Comparison of ENCODE assay signal across 36 cellular contexts in the genomic region with DNA sequence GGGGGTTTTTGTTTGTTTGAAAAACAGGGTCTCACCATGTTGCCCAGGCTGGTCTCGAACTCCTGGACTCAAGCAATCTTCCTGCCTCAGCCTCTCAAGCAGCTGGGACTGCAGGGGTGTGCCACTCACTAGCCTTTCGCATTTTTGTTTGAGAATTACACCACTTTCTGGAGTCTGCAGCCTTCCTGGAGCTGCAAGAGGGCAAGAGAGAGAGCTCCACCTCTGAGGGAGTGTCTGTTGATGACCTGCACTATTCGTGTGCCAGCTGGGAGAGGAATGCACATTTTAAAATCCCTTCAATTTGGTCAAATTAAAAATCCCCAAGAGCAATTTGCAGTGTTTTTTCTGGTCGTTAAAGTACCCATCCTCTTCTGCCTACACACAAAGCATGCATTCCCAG. TPM values are rescaled to one million over a fixed set of nuclear protein-coding genes. Genes with fewer than 3 reads are reported as not detected.
"Had no signal": no experiment of that assay in that cellular context is flagged by ENCODE, and none has a peak within 500 bp of the region (broad histone marks: within the 10 kb centered on the region; RNA-seq: fewer than 3 reads in every experiment).

No MANE protein-coding gene starts in this region.

- H3K4me1 ChIP-seq: adrenal gland, breast epithelium had no signal

- H3K4me3 Mint-ChIP-seq: activated B cell treated with CpG ODN at 0.5 μM for 24 hours; activated CD4-positive, alpha-beta memory T cell treated with anti-CD3 and anti-CD28 coated beads for 36 hours; activated CD4-positive, alpha-beta T cell treated with anti-CD3 and anti-CD28 coated beads, Interleukin-2, amount 10 ng/mL, durations not matched to agents 24 days and 14 days; activated CD8-positive, alpha-beta T cell treated with anti-CD3 and anti-CD28 coated beads for 36 hours; activated naive CD4-positive, alpha-beta T cell treated with anti-CD3 and anti-CD28 coated beads for 36 hours; activated naive CD8-positive, alpha-beta T cell treated with anti-CD3 and anti-CD28 coated beads for 36 hours; activated T-cell treated with anti-CD3 and anti-CD28 coated beads, Interleukin-2, amount 50 U/mL, for 4 hours; activated T-cell treated with anti-CD3 and anti-CD28 coated beads, Interleukin-2, amount 50 U/mL, for 72 hours; activated T-helper 1 cell treated with anti-CD3 and anti-CD28 coated beads, Interleukin-12 subunit alpha, Interleukin-12 subunit beta, Interleukin-2, Interleukin-4 antibody, amounts not matched to agents 30 ng/mL and 10 ng/mL and 1 ng/mL, durations not matched to agents 14 hours and 24 hours and 36 hours; activated T-helper 17 cell treated with anti-CD3 and anti-CD28 coated beads, Interleukin-2, amount 50 U/mL, for 72 hours; T-helper 1 cell treated with Interleukin-12 subunit alpha and Interleukin-12 subunit beta and Interleukin-4 antibody, amounts not matched to agents 30 μg/mL and 1 μg/mL, for 36 hours; T-helper 2 cell treated with Interferon-gamma antibody and Interleukin-4, amounts not matched to agents 5 μg/mL and 100 μg/mL, for 36 hours had no signal

- ATAC-seq: activated CD8-positive, alpha-beta T cell treated with anti-CD3 and anti-CD28 coated beads for 36 hours; activated naive CD4-positive, alpha-beta T cell treated with anti-CD3 and anti-CD28 coated beads, Interleukin-2, amount 50 U/mL, for 72 hours; activated T-cell treated with anti-CD3 and anti-CD28 coated beads, Interleukin-2, amount 50 U/mL, for 4 hours; activated T-cell treated with anti-CD3 and anti-CD28 coated beads, Interleukin-2, amount 50 U/mL, for 72 hours; activated T-helper 17 cell treated with anti-CD3 and anti-CD28 coated beads, Interleukin-2, amount 50 U/mL, for 72 hours; body of pancreas had no signal

- H3K4me3 ChIP-seq: adrenal gland, body of pancreas, breast epithelium had no signal

- H3K27me3 ChIP-seq: adrenal gland, body of pancreas, brain microvascular endothelial cell, breast epithelium had no signal

- H3K27ac ChIP-seq: adrenal gland, body of pancreas, brain microvascular endothelial cell, breast epithelium, VCaP had no signal

- H3K9me3 ChIP-seq: adrenal gland, body of pancreas, breast epithelium had no signal

- H3K9me3 Mint-ChIP-seq: activated B cell treated with CpG ODN at 0.5 μM for 24 hours; activated CD4-positive, alpha-beta memory T cell treated with anti-CD3 and anti-CD28 coated beads for 36 hours; activated CD4-positive, alpha-beta T cell treated with anti-CD3 and anti-CD28 coated beads, Interleukin-2, amount 10 ng/mL, durations not matched to agents 24 days and 14 days; activated CD8-positive, alpha-beta T cell treated with anti-CD3 and anti-CD28 coated beads for 36 hours; activated naive CD4-positive, alpha-beta T cell treated with anti-CD3 and anti-CD28 coated beads for 36 hours; activated naive CD4-positive, alpha-beta T cell treated with anti-CD3 and anti-CD28 coated beads, Interleukin-2, amount 50 U/mL, for 72 hours; activated naive CD8-positive, alpha-beta T cell treated with anti-CD3 and anti-CD28 coated beads for 36 hours; activated T-cell treated with anti-CD3 and anti-CD28 coated beads, Interleukin-2, amount 50 U/mL, for 4 hours; activated T-cell treated with anti-CD3 and anti-CD28 coated beads, Interleukin-2, amount 50 U/mL, for 72 hours; activated T-helper 1 cell treated with anti-CD3 and anti-CD28 coated beads, Interleukin-12 subunit alpha, Interleukin-12 subunit beta, Interleukin-2, Interleukin-4 antibody, amounts not matched to agents 30 ng/mL and 10 ng/mL and 1 ng/mL, durations not matched to agents 14 hours and 24 hours and 36 hours; activated T-helper 17 cell treated with anti-CD3 and anti-CD28 coated beads, Interleukin-2, amount 50 U/mL, for 72 hours; T-helper 1 cell treated with Interleukin-12 subunit alpha and Interleukin-12 subunit beta and Interleukin-4 antibody, amounts not matched to agents 30 μg/mL and 1 μg/mL, for 36 hours; T-helper 2 cell treated with Interferon-gamma antibody and Interleukin-4, amounts not matched to agents 5 μg/mL and 100 μg/mL, for 36 hours had no signal

- DNase-seq: activated B cell treated with CpG ODN at 0.5 μM for 24 hours; activated CD4-positive, alpha-beta memory T cell treated with anti-CD3 and anti-CD28 coated beads for 36 hours; activated CD4-positive, alpha-beta T cell treated with anti-CD3 and anti-CD28 coated beads for 4 hours; activated CD4-positive, alpha-beta T cell treated with anti-CD3 and anti-CD28 coated beads, Interleukin-2, amount 10 ng/mL, durations not matched to agents 24 days and 14 days; activated CD4-positive, alpha-beta T cell treated with anti-CD3 and anti-CD28 coated beads, Interleukin-2, amount 50 U/mL, for 1 hour; activated CD4-positive, alpha-beta T cell treated with anti-CD3 and anti-CD28 coated beads, Interleukin-2, amount 50 U/mL, for 4 hours; activated CD4-positive, CD25-positive, alpha-beta regulatory T cell treated with anti-CD3 and anti-CD28 coated beads, Interleukin-2, amount 50 U/mL, for 72 hours; activated CD8-positive, alpha-beta memory T cell treated with anti-CD3 and anti-CD28 coated beads, Interleukin-2, amount 50 U/mL, for 4 hours; activated CD8-positive, alpha-beta T cell treated with anti-CD3 and anti-CD28 coated beads for 36 hours; activated effector memory CD4-positive, alpha-beta T cell treated with anti-CD3 and anti-CD28 coated beads, Interleukin-2, amount 50 U/mL, for 16 hours; activated gamma-delta T cell treated with Interleukin-2 at 50 U/mL for 16 hours; activated naive CD4-positive, alpha-beta T cell; activated naive CD4-positive, alpha-beta T cell treated with anti-CD3 and anti-CD28 coated beads for 36 hours; activated naive CD4-positive, alpha-beta T cell treated with anti-CD3 and anti-CD28 coated beads, Interleukin-2, amount 50 U/mL, for 16 hours; activated naive CD8-positive, alpha-beta T cell treated with anti-CD3 and anti-CD28 coated beads for 36 hours; activated T-cell treated with anti-CD3 and anti-CD28 coated beads for 4 hours; activated T-cell treated with anti-CD3 and anti-CD28 coated beads, Interleukin-2, amount 50 U/mL, for 1 hour; activated T-cell treated with anti-CD3 and anti-CD28 coated beads, Interleukin-2, amount 50 U/mL, for 4 hours; activated T-cell treated with anti-CD3 and anti-CD28 coated beads, Interleukin-2, amount 50 U/mL, for 72 hours; adrenal gland; amniotic stem cell; aorta; body of pancreas; brain microvascular endothelial cell; central memory CD4-positive, alpha-beta T cell; T-helper 1 cell; T-helper 2 cell; T-helper 9 cell had no signal

- H3K27ac Mint-ChIP-seq: activated B cell treated with CpG ODN at 0.5 μM for 24 hours; activated CD4-positive, alpha-beta memory T cell treated with anti-CD3 and anti-CD28 coated beads for 36 hours; activated CD4-positive, alpha-beta T cell treated with anti-CD3 and anti-CD28 coated beads, Interleukin-2, amount 10 ng/mL, durations not matched to agents 24 days and 14 days; activated CD8-positive, alpha-beta T cell treated with anti-CD3 and anti-CD28 coated beads for 36 hours; activated naive CD4-positive, alpha-beta T cell treated with anti-CD3 and anti-CD28 coated beads for 36 hours; activated naive CD4-positive, alpha-beta T cell treated with anti-CD3 and anti-CD28 coated beads, Interleukin-2, amount 50 U/mL, for 72 hours; activated naive CD8-positive, alpha-beta T cell treated with anti-CD3 and anti-CD28 coated beads for 36 hours; activated T-cell treated with anti-CD3 and anti-CD28 coated beads, Interleukin-2, amount 50 U/mL, for 72 hours; activated T-helper 1 cell treated with anti-CD3 and anti-CD28 coated beads, Interleukin-12 subunit alpha, Interleukin-12 subunit beta, Interleukin-2, Interleukin-4 antibody, amounts not matched to agents 30 ng/mL and 10 ng/mL and 1 ng/mL, durations not matched to agents 14 hours and 24 hours and 36 hours; activated T-helper 17 cell treated with anti-CD3 and anti-CD28 coated beads, Interleukin-2, amount 50 U/mL, for 72 hours; T-helper 1 cell treated with Interleukin-12 subunit alpha and Interleukin-12 subunit beta and Interleukin-4 antibody, amounts not matched to agents 30 μg/mL and 1 μg/mL, for 36 hours; T-helper 2 cell treated with Interferon-gamma antibody and Interleukin-4, amounts not matched to agents 5 μg/mL and 100 μg/mL, for 36 hours had no signal

- H3K36me3 ChIP-seq: adrenal gland, brain microvascular endothelial cell, breast epithelium had no signal

- H3K27me3 Mint-ChIP-seq: activated CD4-positive, alpha-beta memory T cell treated with anti-CD3 and anti-CD28 coated beads for 36 hours; activated CD4-positive, alpha-beta T cell treated with anti-CD3 and anti-CD28 coated beads, Interleukin-2, amount 10 ng/mL, durations not matched to agents 24 days and 14 days; activated CD8-positive, alpha-beta T cell treated with anti-CD3 and anti-CD28 coated beads for 36 hours; activated naive CD8-positive, alpha-beta T cell treated with anti-CD3 and anti-CD28 coated beads for 36 hours; activated T-helper 17 cell treated with anti-CD3 and anti-CD28 coated beads, Interleukin-2, amount 50 U/mL, for 72 hours had no signal

- H3K36me3 Mint-ChIP-seq: activated naive CD4-positive, alpha-beta T cell treated with anti-CD3 and anti-CD28 coated beads, Interleukin-2, amount 50 U/mL, for 72 hours; activated naive CD8-positive, alpha-beta T cell treated with anti-CD3 and anti-CD28 coated beads for 36 hours had no signal

- H3K4me1 Mint-ChIP-seq: activated CD4-positive, alpha-beta T cell treated with anti-CD3 and anti-CD28 coated beads, Interleukin-2, amount 10 ng/mL, durations not matched to agents 24 days and 14 days; activated T-helper 17 cell treated with anti-CD3 and anti-CD28 coated beads, Interleukin-2, amount 50 U/mL, for 72 hours had no signal

RNA-seq across cellular contexts. Expression of gene CKMT2, which starts 5.0 kb away (rescaled TPM):
- total RNA-seq: activated B cell treated with CpG ODN at 0.5 μM for 24 hours; activated CD4-positive, alpha-beta memory T cell treated with anti-CD3 and anti-CD28 coated beads for 36 hours; activated CD4-positive, alpha-beta T cell treated with anti-CD3 and anti-CD28 coated beads, Interleukin-2, amount 10 ng/mL, durations not matched to agents 24 days and 14 days; activated CD8-positive, alpha-beta memory T cell treated with anti-CD3 and anti-CD28 coated beads for 36 hours; activated CD8-positive, alpha-beta T cell treated with anti-CD3 and anti-CD28 coated beads for 36 hours; activated naive CD4-positive, alpha-beta T cell treated with anti-CD3 and anti-CD28 coated beads for 36 hours; activated naive CD8-positive, alpha-beta T cell treated with anti-CD3 and anti-CD28 coated beads for 36 hours; activated T-cell treated with anti-CD3 and anti-CD28 coated beads, Interleukin-2, amount 50 U/mL, for 4 hours; activated T-cell treated with anti-CD3 and anti-CD28 coated beads, Interleukin-2, amount 50 U/mL, for 72 hours; activated T-helper 1 cell treated with anti-CD3 and anti-CD28 coated beads, Interleukin-12 subunit alpha, Interleukin-12 subunit beta, Interleukin-2, Interleukin-4 antibody, amounts not matched to agents 30 ng/mL and 10 ng/mL and 1 ng/mL, durations not matched to agents 14 hours and 24 hours and 36 hours; activated T-helper 17 cell treated with anti-CD3 and anti-CD28 coated beads, Interleukin-2, amount 50 U/mL, for 72 hours had no signal
